Comparison of ENCODE assay signal across 14 cellular contexts in genomic region chr17:77507116-77507885, GRCh38.
DNase-seq lines count a peak whose midpoint lies in the region; ATAC-seq, FAIRE-seq and TF ChIP-seq lines count a peak whose summit lies in the region.
"Had no signal": no experiment of that assay in that cellular context is flagged by ENCODE, and none has a peak within 500 bp of the region (broad histone marks: within the 10 kb centered on the region; RNA-seq: fewer than 3 reads in every experiment).

No MANE protein-coding gene starts in this region.

- H3K4me1 ChIP-seq in GM23338 (ENCODE audit: insufficient read depth), result peaks cover 13% of the 10 kb centered on the region
- H3K4me1 ChIP-seq in HepG2 (ENCODE audit: insufficient read depth, low read length), result peaks cover 53% of the 10 kb centered on the region
- H3K4me1 ChIP-seq in tibial nerve, result peaks cover 0 to 5% (median 0%) of the 10 kb centered on the region in 4 donors
- H3K4me1 ChIP-seq in stomach, result no peaks in the 10 kb centered on the region
- H3K4me1 ChIP-seq: colonic mucosa, thyroid gland had no signal

- H3K9me2 ChIP-seq in GM23338 (ENCODE audit: insufficient read depth), result peaks cover 10% of the 10 kb centered on the region

- TF ChIP-seq CTCF in GM23338 (conservative IDR thresholded peaks at IDR 0.05; ENCODE audit: low read depth in 2 of 2), result peak; percentile 26 to 61; a peak in 3 of 4 replicates
- no peak for TF ChIP-seq CTCF in WTC11 (IDR thresholded peaks at IDR 0.05)
- peak; percentile 49 for TF ChIP-seq CTCF in HepG2 (CRISPR knock-in tag; IDR thresholded peaks at IDR 0.05)
- TF ChIP-seq CTCF in tibial nerve (IDR thresholded peaks at IDR 0.05), result no peak
- TF ChIP-seq CTCF in stomach (IDR thresholded peaks at IDR 0.05), result no peak

- no peak overlapping the region for H3K9ac ChIP-seq in HepG2 (ENCODE audit: insufficient read depth, low read depth, low read length)

- POLR2A ChIA-PET in WTC11 (lab: Charles Lee), result interaction anchor here (0.6 kb wide), 2 partner anchors 133 to 700 kb away, joined by 3 read pairs; no protein-coding TSS in a partner anchor
- POLR2A ChIA-PET in HepG2 (lab: Yijun Ruan, JAX), result interaction anchor here (2.1 to 2.3 kb wide), 2 partner anchors 53 to 77 kb away, joined by 4 to 9 read pairs; no protein-coding TSS in a partner anchor

- intact Hi-C loops in HepG2 (cut with micrococcal nuclease; ENCODE audit: unreplicated experiment), result no loop called here
- intact Hi-C loops in stomach (cut with DNase I; ENCODE audit: low total_unique reads), result no loop called here

- H3K4me3 Mint-ChIP-seq in GM23338 (no peak overlapping the region), WTC11 (no peak overlapping the region)

- peak; percentile 10; the same call in 1 of the 2 replicates for TF ChIP-seq RAD21 in HepG2 (CRISPR knock-in tag; IDR thresholded peaks at IDR 0.05)

- TF ChIP-seq POLR2A in HepG2 (IDR thresholded peaks at IDR 0.05; ENCODE audit: insufficient read depth in 1 of 2, low read depth in 2 of 2, low read length in 2 of 2), result no peak
- no peak for TF ChIP-seq POLR2A in tibial nerve (IDR thresholded peaks at IDR 0.05)
- TF ChIP-seq POLR2A in stomach (IDR thresholded peaks at IDR 0.05), result no peak

- H3K4me3 ChIP-seq in GM23338, result no peak overlapping the region
- H3K4me3 ChIP-seq in HepG2 (replicated peaks in 1 of 3; ENCODE audit: insufficient read depth in 1 of 3, low read depth in 2 of 3, low read length in 3 of 3), result no peak overlapping the region
- no peak overlapping the region for H3K4me3 ChIP-seq in tibial nerve
- H3K4me3 ChIP-seq in stomach, result no peak overlapping the region
- H3K4me3 ChIP-seq: colonic mucosa, ovary, thyroid gland had no signal

- H3K27ac Mint-ChIP-seq in GM23338 (no peak overlapping the region), WTC11 (no peak overlapping the region)
- H3K27ac Mint-ChIP-seq: activated naive CD4-positive, alpha-beta T cell treated with anti-CD3 and anti-CD28 coated beads, Interleukin-2, amount 50 U/mL, for 72 hours had no signal

- H3K27ac ChIP-seq in GM23338 (ENCODE audit: low read depth) (no peak overlapping the region), HepG2 (ENCODE audit: extremely low read length, insufficient read depth, low read length) (no peak overlapping the region), tibial nerve (no peak overlapping the region), stomach (no peak overlapping the region)
- H3K27ac ChIP-seq: 22Rv1, colonic mucosa, ovary, thyroid gland had no signal

- H3K4me2 ChIP-seq in GM23338, result no peak overlapping the region
- H3K4me2 ChIP-seq in HepG2 (ENCODE audit: low read depth, low read length), result no peak overlapping the region

- CTCF ChIA-PET in WTC11 (lab: Charles Lee), result interaction anchor here (0.6 to 4.2 kb wide), 12 partner anchors 9 to 578 kb away, joined by 3 to 25 read pairs (median 3); no protein-coding TSS in a partner anchor
- CTCF ChIA-PET in HepG2 (lab: Yijun Ruan, JAX; ENCODE audit: low intra/inter-chr PET ratio, low total read pairs), result no interaction called here

- H3F3A ChIP-seq in GM23338 (replicated peaks; ENCODE audit: low read depth), result no peaks in the 10 kb centered on the region

- H3K79me2 ChIP-seq in GM23338 (replicated peaks; ENCODE audit: insufficient read depth) (no peaks in the 10 kb centered on the region), HepG2 (ENCODE audit: insufficient read depth, low read length) (no peaks in the 10 kb centered on the region)

- H3K36me3 ChIP-seq in GM23338 (ENCODE audit: insufficient read depth) (no peaks in the 10 kb centered on the region), HepG2 (replicated peaks in 1 of 2; ENCODE audit: control insufficient read depth in 1 of 2, insufficient read depth in 2 of 2, low read length in 2 of 2) (no peaks in the 10 kb centered on the region), tibial nerve (peaks cover 0 to 2% (median 0%) of the 10 kb centered on the region in 3 donors), stomach (no peaks in the 10 kb centered on the region)
- H3K36me3 ChIP-seq: colonic mucosa, ovary, thyroid gland had no signal

- H3K9me3 Mint-ChIP-seq in GM23338 (peaks cover 13% of the 10 kb centered on the region), WTC11 (peaks cover 12% of the 10 kb centered on the region)
- H3K9me3 Mint-ChIP-seq: activated naive CD4-positive, alpha-beta T cell treated with anti-CD3 and anti-CD28 coated beads, Interleukin-2, amount 50 U/mL, for 72 hours had no signal

- H3K9me3 ChIP-seq in HepG2 (ENCODE audit: low read length) (no peaks in the 10 kb centered on the region), tibial nerve (peaks cover 0 to 10% (median 4%) of the 10 kb centered on the region in 4 donors), stomach (peaks cover 0 to 17% (median 8%) of the 10 kb centered on the region in 4 donors)
- H3K9me3 ChIP-seq: colonic mucosa, ovary, thyroid gland had no signal

- H3K4me1 Mint-ChIP-seq in GM23338 (peaks cover 22% of the 10 kb centered on the region), WTC11 (peaks cover 18% of the 10 kb centered on the region)

- TF ChIP-seq EP300 in HepG2 (IDR thresholded peaks at IDR 0.05; ENCODE audit: low read depth in 2 of 2, low read length in 2 of 2), result no peak
- no peak for TF ChIP-seq EP300 in HepG2 (CRISPR knock-in tag; IDR thresholded peaks at IDR 0.05; ENCODE audit: borderline replicate concordance)
- no peak for TF ChIP-seq EP300 in tibial nerve (IDR thresholded peaks at IDR 0.05)
- TF ChIP-seq EP300 in stomach (IDR thresholded peaks at IDR 0.05), result no peak

- H3K27me3 ChIP-seq in GM23338 (ENCODE audit: insufficient read depth) (no peaks in the 10 kb centered on the region), HepG2 (ENCODE audit: control insufficient read depth in 1 of 2, insufficient read depth in 2 of 2, low read length in 2 of 2) (no peaks in the 10 kb centered on the region), tibial nerve (no peaks in the 10 kb centered on the region), stomach (no peaks in the 10 kb centered on the region)
- H3K27me3 ChIP-seq: colonic mucosa, thyroid gland had no signal

- DNase-seq in DMS53 (lab: John Stamatoyannopoulos, UW), result peak; percentile 25
- DNase-seq in DMS53 treated with DMSO at 0.1 percent for 48 hours (lab: John Stamatoyannopoulos, UW; ENCODE audit: unreplicated experiment), result no peak
- DNase-seq in GM23338 (ENCODE audit: low spot score), result peak; percentile 62
- peak; percentile 27 for DNase-seq in WTC11 (ENCODE audit: low spot score)
- no peak for DNase-seq in HepG2 (ENCODE audit: low spot score)
- no peak for DNase-seq in tibial nerve (ENCODE audit: low spot score in 2 of 2)
- no peak for DNase-seq in stomach
- no peak for DNase-seq in stimulated activated CD4-positive, alpha-beta T cell treated with anti-CD3 and anti-CD28 coated beads, Interleukin-12 subunit alpha, Interleukin-12 subunit beta, amount 100 ng/mL, for 4 hours
- DNase-seq: colonic mucosa, NCI-H2107, thyroid gland had no signal

- ATAC-seq in GM23338, result peak; percentile 40
- peak; percentile 17; the same call in 1 of the 2 replicates for ATAC-seq in WTC11
- ATAC-seq in HepG2, result peak; percentile 2; the same call in 2 of the 3 replicates

- H3K36me3 Mint-ChIP-seq in GM23338 (ENCODE audit: low read depth) (no peaks in the 10 kb centered on the region; the same call in 2 of the 3 replicates), WTC11 (peaks cover 7% of the 10 kb centered on the region; the same call in 1 of the 2 replicates)
- H3K36me3 Mint-ChIP-seq: activated naive CD4-positive, alpha-beta T cell treated with anti-CD3 and anti-CD28 coated beads, Interleukin-2, amount 50 U/mL, for 72 hours had no signal

- H4K20me1 ChIP-seq in GM23338 (replicated peaks; ENCODE audit: insufficient read depth), result no peaks in the 10 kb centered on the region
- no peaks in the 10 kb centered on the region for H4K20me1 ChIP-seq in HepG2 (ENCODE audit: insufficient read depth, low read length)

- 53% methylated on average over 19 of the region's 19 CpGs for WGBS in HepG2 (ENCODE audit: low lambda C conversion rate)
- WGBS in tibial nerve, 2 donors, result 75 to 76% methylated on average over 19 of the region's 19 CpGs
- WGBS in stomach, 5 donors, result 58 to 69% (median 64%) methylated on average over 17 to 19 of the region's 19 CpGs

- H2AFZ ChIP-seq in GM23338, result no peak overlapping the region
- no peak overlapping the region for H2AFZ ChIP-seq in HepG2 (ENCODE audit: low read length)

- H3K27me3 Mint-ChIP-seq in GM23338 (ENCODE audit: insufficient read depth, low read depth, poor library complexity), result peaks cover 17% of the 10 kb centered on the region
- H3K27me3 Mint-ChIP-seq in WTC11 (ENCODE audit: low read depth), result no peaks in the 10 kb centered on the region; the same call in 1 of the 2 replicates

- in situ Hi-C loops in HepG2 (cut with HindIII; ENCODE audit: extremely low pct_ligation_motif_present, low pct_unique_long_range_greater_than_20kb), result no loop called here

- FAIRE-seq in HepG2 (lab: Jason Lieb, UNC), result no peak

- BruUV-seq in HepG2 (replicated peaks; lab: Mats Ljungman, UMichigan), result no TSS peak

TF ChIP-seq in GM23338, 12 proteins besides CTCF, POLR2A, EP300 and RAD21 (continues in another document):
- no peak for TF ChIP-seq STAT1 (IDR thresholded peaks at IDR 0.05; ENCODE audit: unreplicated experiment)

TF ChIP-seq in WTC11, 78 proteins besides CTCF, POLR2A, EP300 and RAD21 (continues in another document):
- no peak for TF ChIP-seq E2F4 (CRISPR knock-in tag; IDR thresholded peaks at IDR 0.05; ENCODE audit: borderline replicate concordance, low read depth)
- TF ChIP-seq IRF2 (CRISPR knock-in tag; IDR thresholded peaks at IDR 0.05; ENCODE audit: borderline replicate concordance, low read depth), result no peak

TF ChIP-seq in HepG2, 621 proteins besides CTCF, POLR2A, EP300 and RAD21:
- TF ChIP-seq ZNF850 (CRISPR knock-in tag; conservative IDR thresholded peaks at IDR 0.05) (no peak), ZFP36L1 (CRISPR knock-in tag; IDR thresholded peaks at IDR 0.05) (no peak), SP4 (CRISPR knock-in tag; IDR thresholded peaks at IDR 0.05) (0 out of 2 replicates have a peak, but pooled peaks have one; percentile 25), IRF2 (CRISPR knock-in tag; IDR thresholded peaks at IDR 0.05) (no peak), AGO1 (IDR thresholded peaks at IDR 0.05; ENCODE audit: low read depth, low read length, poor library complexity, severe bottlenecking) (peak; percentile 4), GPN1 (CRISPR knock-in tag; IDR thresholded peaks at IDR 0.05; ENCODE audit: borderline replicate concordance) (no peak), STAG1 (CRISPR knock-in tag; IDR thresholded peaks at IDR 0.05) (peak; percentile 35; the same call in 1 of the 2 replicates), NR2F6 (IDR thresholded peaks at IDR 0.05) (no peak), NR2F6 (CRISPR knock-in tag; IDR thresholded peaks at IDR 0.05) (no peak)

Comparison
In these comparisons a context has a peak if more than half of its experiments do, and no peak if none do; other contexts are left out.
1. DNase-seq: peak in DMS53 (single experiment), GM23338 (single experiment) and WTC11 (single experiment); none in DMS53 treated with DMSO at 0.1 percent for 48 hours (single experiment), HepG2 (single experiment), tibial nerve (0 of 2), stomach (single experiment) and stimulated activated CD4-positive, alpha-beta T cell treated with anti-CD3 and anti-CD28 coated beads, Interleukin-12 subunit alpha, Interleukin-12 subunit beta, amount 100 ng/mL, for 4 hours (single experiment).
2. CTCF ChIP-seq: peak in GM23338 (2 of 2) and HepG2 (single experiment); none in WTC11 (single experiment), tibial nerve (0 of 5) and stomach (0 of 7).
3. Peak in every context shown above with its lines, with median percentiles within 50 percentile points of each other: ATAC-seq.